ENCODE assay signal across 8 cellular contexts in the genomic region with DNA sequence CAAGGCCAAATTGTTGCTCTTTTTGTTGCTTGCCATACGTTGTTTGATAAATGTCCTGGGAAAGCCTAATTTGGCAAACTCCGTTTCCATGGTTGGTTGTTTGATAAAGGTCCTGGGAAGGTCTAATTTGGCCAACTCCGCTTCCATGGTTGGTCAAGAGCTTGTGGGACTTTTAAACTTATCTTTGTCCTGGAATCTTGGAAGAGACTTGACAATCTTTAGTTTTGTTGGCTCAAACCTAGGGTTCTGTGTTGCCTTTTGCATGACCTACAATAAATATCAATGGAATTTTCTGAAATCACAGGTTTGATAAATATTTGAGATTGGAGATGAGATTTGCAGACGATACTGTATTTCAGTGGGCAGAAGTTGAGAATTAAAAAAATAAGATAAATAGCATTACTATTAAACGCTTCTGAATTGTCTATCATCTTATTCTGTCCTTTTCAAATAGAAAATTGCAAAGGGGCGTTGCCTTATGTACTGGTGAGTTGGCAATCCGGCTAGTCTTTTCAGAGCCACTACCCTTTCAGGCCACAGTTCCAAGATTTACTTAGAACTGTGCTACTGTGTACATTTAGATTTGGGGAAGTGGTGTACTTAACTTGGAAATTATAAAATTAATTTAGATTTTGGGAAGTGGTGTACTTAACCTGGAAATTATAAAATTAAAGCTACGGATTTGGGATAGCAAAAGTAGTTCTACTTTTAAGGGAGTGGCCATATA. TPM values are rescaled to one million over a fixed set of nuclear protein-coding genes. Genes with fewer than 3 reads are reported as not detected.
A peak's percentile ranks its signal among the peaks of the same experiment; 100 is the strongest.
DNase-seq lines count a peak whose midpoint lies in the region; ATAC-seq and TF ChIP-seq lines count a peak whose summit lies in the region.

No MANE protein-coding gene starts in this region.

- TSS peak; percentile 86 for BruUV-seq in PC-3 (replicated peaks; lab: Mats Ljungman, UMichigan)

- intact Hi-C loops in PC-3 (cut with micrococcal nuclease) (loop anchor here (2.0 kb wide), 1 partner anchor 30 kb away; a partner anchor contains a TSS), uterus (cut with DNase I; ENCODE audit: low total_unique reads) (no loop called here)

- ATAC-seq in GM19438 (IDR thresholded peaks at IDR 0.05; ENCODE audit: low read depth, unreplicated experiment) = peak; percentile 28
- peak; percentile 47 for ATAC-seq in PC-3
- ATAC-seq in HG02798 (IDR thresholded peaks at IDR 0.05; ENCODE audit: poor library complexity, unreplicated experiment) = no peak
- no peak for ATAC-seq in GM18873 (IDR thresholded peaks at IDR 0.05; ENCODE audit: low FRiP score, unreplicated experiment)

- TF ChIP-seq CTCF in PC-3 (conservative IDR thresholded peaks at IDR 0.05; ENCODE audit: low read depth, low read length) (no peak), coronary artery (IDR thresholded peaks at IDR 0.05) (no peak), uterus (IDR thresholded peaks at IDR 0.05) (no peak)

- H3K4me1 ChIP-seq in PC-3 (ENCODE audit: insufficient read depth, low read length) = peaks cover 14% of the 10 kb centered on the region
- no peaks in the 10 kb centered on the region for H3K4me1 ChIP-seq in mesodermal cell (ENCODE audit: control insufficient read depth, insufficient read depth, low read length, poor library complexity, severe bottlenecking)
- H3K4me1 ChIP-seq in uterus = peaks cover 0 to 5% of the 10 kb centered on the region in 2 donors

- H4K20me1 ChIP-seq in PC-3 (ENCODE audit: low read length) = no peaks in the 10 kb centered on the region

- H3K27ac ChIP-seq in PC-3 (ENCODE audit: low read length) = peak overlapping the region; percentile 46
- H3K27ac ChIP-seq in coronary artery = peak overlapping the region; percentile 80 to 84
- peak overlapping the region; percentile 84 for H3K27ac ChIP-seq in mesodermal cell (ENCODE audit: low read depth, low read length, severe bottlenecking)
- H3K27ac ChIP-seq in uterus = peak overlapping the region; percentile 86 to 96

- DNase-seq in AG20443 (ENCODE audit: low spot score) (peak; percentile 64), PC-3 (peak; percentile 29), coronary artery (ENCODE audit: low spot score) (no peak), uterus (no peak)

- H3K4me3 ChIP-seq in PC-3 (ENCODE audit: low read length) (peak overlapping the region; percentile 95), coronary artery (peak overlapping the region; percentile 75), mesodermal cell (ENCODE audit: extremely low read depth, insufficient read depth, low read length, poor library complexity, severe bottlenecking) (peak overlapping the region; percentile 78), uterus (peak overlapping the region; percentile 89 to 92)

- H3K79me2 ChIP-seq in PC-3 (ENCODE audit: low read length) = peaks cover 48% of the 10 kb centered on the region

- POLR2A ChIA-PET in PC-3 (lab: Charles Lee; ENCODE audit: unreplicated experiment) = no interaction called here

- WGBS in mesodermal cell (ENCODE audit: insufficient coverage in 2 of 2), 2 experiments = 10 to 11% methylated on average over 3 to 4 of the region's 8 CpGs

- TF ChIP-seq POLR2A in uterus (IDR thresholded peaks at IDR 0.05) = no peak

- H3K36me3 ChIP-seq in PC-3 (ENCODE audit: low read depth, low read length) (no peaks in the 10 kb centered on the region), mesodermal cell (ENCODE audit: control insufficient read depth, insufficient read depth, low read length) (peaks cover 32% of the 10 kb centered on the region), uterus (no peaks in the 10 kb centered on the region)

- H3K27me3 ChIP-seq in PC-3 (ENCODE audit: low read length) (no peaks in the 10 kb centered on the region), uterus (no peaks in the 10 kb centered on the region)

- H3K9ac ChIP-seq in PC-3 (ENCODE audit: low read length) = peak overlapping the region; percentile 98

- H3K4me2 ChIP-seq in PC-3 (ENCODE audit: low read length) = peak overlapping the region; percentile 89

- H3K9me3 ChIP-seq in PC-3 (ENCODE audit: low read length) (no peaks in the 10 kb centered on the region), mesodermal cell (ENCODE audit: control insufficient read depth, low read length) (no peaks in the 10 kb centered on the region), uterus (no peaks in the 10 kb centered on the region)

- CTCF ChIA-PET in PC-3 (lab: Charles Lee) = no interaction called here

- H3K9me2 ChIP-seq in PC-3 (replicated peaks; ENCODE audit: low read length) = no peaks in the 10 kb centered on the region

- H2AFZ ChIP-seq in PC-3 (ENCODE audit: low read length) = peak overlapping the region; percentile 96

- no peaks in the 10 kb centered on the region for H3F3A ChIP-seq in PC-3 (ENCODE audit: low read length, unreplicated experiment)

RNA-seq across cellular contexts. Expression of a gene that starts 0.8 kb away (rescaled TPM):
- total RNA-seq in PC-3 (2014; rRNA removed) = 47.2 and 49.1 TPM in 2 replicates
- 291 TPM for polyA plus RNA-seq in mesodermal cell (2013, experiment 1 of 2)
- 307 TPM for polyA plus RNA-seq in mesodermal cell (2013, experiment 2 of 2)
- total RNA-seq in uterus = 100 to 1,000 TPM in 3 of 4 donors, 10 to 100 TPM in 1; 61.2 to 916 (median 293) TPM

RNA-seq across cellular contexts. Expression of a gene that starts 30.9 kb away (rescaled TPM):
- total RNA-seq in PC-3 (2014; rRNA removed) (478 and 695 TPM in 2 replicates), uterus (1,000 to 10,000 TPM; 1,071 to 6,726 (median 2,783) TPM)
- polyA plus RNA-seq in mesodermal cell (2013, experiment 1 of 2) = 2,273 TPM
- polyA plus RNA-seq in mesodermal cell (2013, experiment 2 of 2) = 2,364 TPM

Comparison
In these comparisons a context has a peak if more than half of its experiments do, and no peak if none do; other contexts are left out.
1. DNase-seq: peak in AG20443 (single experiment) and PC-3 (single experiment); none in coronary artery (single experiment) and uterus (0 of 2).
2. ATAC-seq: peak in GM19438 (single experiment) and PC-3 (single experiment); none in HG02798 (single experiment) and GM18873 (single experiment).
3. Peak in every context shown above with its lines, with median percentiles within 50 percentile points of each other: H3K27ac ChIP-seq and H3K4me3 ChIP-seq.